Comparison of ENCODE assay signal across 12 cellular contexts in genomic region chr5:34585601-34586104, GRCh38.
A peak's percentile ranks its signal among the peaks of the same experiment; 100 is the strongest.
DNase-seq lines count a peak whose midpoint lies in the region; ATAC-seq, FAIRE-seq and TF ChIP-seq lines count a peak whose summit lies in the region.
"Had no signal": no experiment of that assay in that cellular context is flagged by ENCODE, and none has a peak within 500 bp of the region (broad histone marks: within the 10 kb centered on the region; RNA-seq: fewer than 3 reads in every experiment).

No MANE protein-coding gene starts in this region.

- peak; percentile 50 for DNase-seq in HuH-7.5 (ENCODE audit: low spot score)
- no peak for DNase-seq in GM12878 (ENCODE audit: low read depth, low spot score)
- DNase-seq in left lung: no peak
- DNase-seq in effector memory CD8-positive, alpha-beta T cell: no peak
- no peak for DNase-seq in NOMO-1 treated with dmso at 0.1 percent for 144 hours (lab: John Stamatoyannopoulos, UW; ENCODE audit: unreplicated experiment)
- DNase-seq: activated naive CD8-positive, alpha-beta T cell treated with anti-CD3 and anti-CD28 coated beads, Interleukin-2, amount 10 ng/mL, durations not matched to agents 7 days and 5 days; gastrocnemius medialis had no signal

- 46% methylated on average over 5 of the region's 5 CpGs for WGBS in GM12878 (ENCODE audit: insufficient coverage, insufficient replicate concordance, low lambda C conversion rate, missing lambda C conversion rate)

- peaks cover 25 to 60% of the 10 kb centered on the region in 2 donors for H3K27me3 Mint-ChIP-seq in effector memory CD8-positive, alpha-beta T cell

- H3K4me3 ChIP-seq in ACC112 (ENCODE audit: low read depth, low read length) (peak overlapping the region; percentile 46; the same call in 1 of the 2 replicates), GM12878 (no peak overlapping the region), left lung (no peak overlapping the region)
- H3K4me3 ChIP-seq: gastrocnemius medialis had no signal

- H3K27me3 ChIP-seq in ACC112 (ENCODE audit: insufficient read depth, low read length) (no peaks in the 10 kb centered on the region), GM12878 (replicated peaks in 1 of 2; ENCODE audit: control insufficient read depth in 2 of 2, insufficient read depth in 2 of 2, low read length in 1 of 2) (no peaks in the 10 kb centered on the region), left lung (no peaks in the 10 kb centered on the region)
- H3K27me3 ChIP-seq: gastrocnemius medialis had no signal

- H3K27ac ChIP-seq in ACC112 (ENCODE audit: low read depth, low read length) (peak overlapping the region; percentile 99), GM12878 (ENCODE audit: control insufficient read depth, insufficient read depth) (peak overlapping the region; percentile 41), left lung (peak overlapping the region; percentile 58 to 77)
- H3K27ac ChIP-seq: gastrocnemius medialis had no signal

- H3K4me1 ChIP-seq in ACC112 (ENCODE audit: control insufficient read depth, insufficient read depth, low read length, unreplicated experiment) (peaks cover 44% of the 10 kb centered on the region), GM12878 (ENCODE audit: control insufficient read depth, insufficient read depth, low read length) (peaks cover 16% of the 10 kb centered on the region; the same call in 1 of the 2 replicates), left lung (peaks cover 0 to 14% of the 10 kb centered on the region in 2 donors)
- H3K4me1 ChIP-seq: gastrocnemius medialis had no signal

- H3K36me3 ChIP-seq in ACC112 (ENCODE audit: insufficient read depth, low read length) (no peaks in the 10 kb centered on the region), GM12878 (ENCODE audit: control insufficient read depth in 2 of 2, insufficient read depth in 2 of 2, low read length in 1 of 2) (no peaks in the 10 kb centered on the region), left lung (no peaks in the 10 kb centered on the region)
- H3K36me3 ChIP-seq: gastrocnemius medialis had no signal

- intact Hi-C loops in GM12878 (cut with micrococcal nuclease; ENCODE audit: unreplicated experiment) (no loop called here), left lung (cut with DNase I) (no loop called here)

- peak overlapping the region; percentile 61 for H3K4me2 ChIP-seq in GM12878 (ENCODE audit: control insufficient read depth, insufficient read depth)

- H3K9me3 ChIP-seq in GM12878 (replicated peaks; ENCODE audit: control insufficient read depth, insufficient read depth, low read length) (no peaks in the 10 kb centered on the region), left lung (no peaks in the 10 kb centered on the region)
- H3K9me3 ChIP-seq: gastrocnemius medialis had no signal

- no peak for TF ChIP-seq EP300 in GM12878 (IDR thresholded peaks at IDR 0.05; ENCODE audit: borderline replicate concordance in 1 of 2, control insufficient read depth in 1 of 2, low read depth in 2 of 2, low read length in 2 of 2)

- no peak overlapping the region for H3K9ac ChIP-seq in GM12878 (ENCODE audit: control insufficient read depth, insufficient read depth, low read length)

- no peak for ATAC-seq in GM12878
- peak; percentile 80 for ATAC-seq in left lung
- ATAC-seq in effector memory CD8-positive, alpha-beta T cell (replicated peaks): no peak
- no peak for ATAC-seq in GM18519 (IDR thresholded peaks at IDR 0.05; ENCODE audit: low FRiP score, unreplicated experiment)
- ATAC-seq in HG02763 (IDR thresholded peaks at IDR 0.05; ENCODE audit: unreplicated experiment): no peak
- ATAC-seq: gastrocnemius medialis, HCT116 had no signal

- FAIRE-seq in GM12878 (lab: Jason Lieb, UNC): no peak

- SMC1A ChIA-PET in GM12878 (lab: Charles Lee; ENCODE audit: uncharacterized antibody, unreplicated experiment): interaction anchor here (0.6 kb wide), 1 partner anchor 99 kb away, joined by 3 read pairs; no protein-coding TSS in a partner anchor

- no peak for TF ChIP-seq CTCF in GM12878 (IDR thresholded peaks at IDR 0.05 in 2 of 3, conservative IDR thresholded peaks at IDR 0.05 in 1 of 3; ENCODE audit: control insufficient read depth in 2 of 3, extremely low read depth in 1 of 3, insufficient read depth in 1 of 3, low read depth in 3 of 3, low read length in 3 of 3)
- no peak for TF ChIP-seq CTCF in left lung (IDR thresholded peaks at IDR 0.05)

- H2AFZ ChIP-seq in ACC112 (ENCODE audit: low read length, unreplicated experiment) (no peak overlapping the region), GM12878 (ENCODE audit: control insufficient read depth, low read depth, low read length) (peak overlapping the region; percentile 75)

- H3K79me2 ChIP-seq in ACC112 (ENCODE audit: control insufficient read depth, insufficient read depth, low read length, unreplicated experiment) (no peaks in the 10 kb centered on the region), GM12878 (ENCODE audit: control insufficient read depth, insufficient read depth, low read length) (no peaks in the 10 kb centered on the region)

- H3K36me3 Mint-ChIP-seq in effector memory CD8-positive, alpha-beta T cell (ENCODE audit: insufficient read depth): no peaks in the 10 kb centered on the region
- H3K36me3 Mint-ChIP-seq: activated naive CD8-positive, alpha-beta T cell treated with anti-CD3 and anti-CD28 coated beads, Interleukin-2, amount 10 ng/mL, durations not matched to agents 7 days and 5 days had no signal

- POLR2A ChIA-PET in GM12878 (lab: Charles Lee): no interaction called here

- H3K4me1 Mint-ChIP-seq in effector memory CD8-positive, alpha-beta T cell (ENCODE audit: low read depth in 2 of 2): no peaks in the 10 kb centered on the region

- H3K4me3 Mint-ChIP-seq in effector memory CD8-positive, alpha-beta T cell: no peak overlapping the region
- H3K4me3 Mint-ChIP-seq: activated naive CD8-positive, alpha-beta T cell treated with anti-CD3 and anti-CD28 coated beads, Interleukin-2, amount 10 ng/mL, durations not matched to agents 7 days and 5 days; B cell had no signal

- TF ChIP-seq RAD21 in GM12878 (IDR thresholded peaks at IDR 0.05; ENCODE audit: insufficient read depth, low read depth, low read length): no peak

- no peak for TF ChIP-seq POLR2A in GM12878 (IDR thresholded peaks at IDR 0.05; ENCODE audit: low read depth, low read length)

- H3K27ac Mint-ChIP-seq in effector memory CD8-positive, alpha-beta T cell: no peak overlapping the region
- H3K27ac Mint-ChIP-seq: activated naive CD8-positive, alpha-beta T cell treated with anti-CD3 and anti-CD28 coated beads, Interleukin-2, amount 10 ng/mL, durations not matched to agents 7 days and 5 days; B cell had no signal

- no peaks in the 10 kb centered on the region for H4K20me1 ChIP-seq in GM12878 (ENCODE audit: control insufficient read depth, insufficient read depth)

- RAD21 ChIA-PET in GM12878 (lab: Charles Lee; ENCODE audit: unreplicated experiment): no interaction called here

- no peaks in the 10 kb centered on the region for H3K9me3 Mint-ChIP-seq in effector memory CD8-positive, alpha-beta T cell
- H3K9me3 Mint-ChIP-seq: activated naive CD8-positive, alpha-beta T cell treated with anti-CD3 and anti-CD28 coated beads, Interleukin-2, amount 10 ng/mL, durations not matched to agents 7 days and 5 days had no signal

- in situ Hi-C loops in GM12878 (cut with MboI): no loop called here

- no TSS peak for BruUV-seq in GM12878 (replicated peaks; lab: Mats Ljungman, UMichigan)

- CTCF ChIA-PET in GM12878 (lab: Yijun Ruan, JAX): interaction anchor here (0.6 to 1.5 kb wide), 3 partner anchors 17 to 31 kb away, joined by 3 read pairs; no protein-coding TSS in a partner anchor

TF ChIP-seq in GM12878, 131 proteins besides CTCF, POLR2A, EP300 and RAD21:
- TF ChIP-seq STAT1 (conservative IDR thresholded peaks at IDR 0.05) (no peak), TCF3 (IDR thresholded peaks at IDR 0.05; ENCODE audit: borderline replicate concordance, insufficient read depth, low read depth, low read length) (0 out of 2 replicates have a peak, but pooled peaks have one; percentile 39), YY1 (IDR thresholded peaks at IDR 0.05; ENCODE audit: low read depth, low read length) (peak; percentile 54; the same call in 1 of the 2 replicates), ETV6 (conservative IDR thresholded peaks at IDR 0.05 in 1 of 2, IDR thresholded peaks at IDR 0.05 in 1 of 2; ENCODE audit: borderline replicate concordance in 1 of 2, low read depth in 1 of 2) (peak in 1 of 2 experiments; percentile 69; a peak in 2 of 4 replicates), CREB1 (IDR thresholded peaks at IDR 0.05; ENCODE audit: low read depth) (0 out of 2 replicates have a peak, but pooled peaks have one; percentile 6), JUNB (IDR thresholded peaks at IDR 0.05) (peak; percentile 27; the same call in 1 of the 2 replicates), PAX5 (IDR thresholded peaks at IDR 0.05; ENCODE audit: borderline replicate concordance, low read depth, low read length) (peak; percentile 12; the same call in 1 of the 2 replicates), RB1 (IDR thresholded peaks at IDR 0.05; ENCODE audit: borderline replicate concordance) (no peak), CBX5 (IDR thresholded peaks at IDR 0.05; ENCODE audit: low read depth) (no peak)

Comparison
In these comparisons a context has a peak if more than half of its experiments do, and no peak if none do; other contexts are left out.
1. H3K27ac ChIP-seq: peak in every context shown above with its lines; median percentile 99 in ACC112; 68 in left lung; 41 in GM12878.